ENCODE assay signal across 8 cellular contexts in the genomic region with DNA sequence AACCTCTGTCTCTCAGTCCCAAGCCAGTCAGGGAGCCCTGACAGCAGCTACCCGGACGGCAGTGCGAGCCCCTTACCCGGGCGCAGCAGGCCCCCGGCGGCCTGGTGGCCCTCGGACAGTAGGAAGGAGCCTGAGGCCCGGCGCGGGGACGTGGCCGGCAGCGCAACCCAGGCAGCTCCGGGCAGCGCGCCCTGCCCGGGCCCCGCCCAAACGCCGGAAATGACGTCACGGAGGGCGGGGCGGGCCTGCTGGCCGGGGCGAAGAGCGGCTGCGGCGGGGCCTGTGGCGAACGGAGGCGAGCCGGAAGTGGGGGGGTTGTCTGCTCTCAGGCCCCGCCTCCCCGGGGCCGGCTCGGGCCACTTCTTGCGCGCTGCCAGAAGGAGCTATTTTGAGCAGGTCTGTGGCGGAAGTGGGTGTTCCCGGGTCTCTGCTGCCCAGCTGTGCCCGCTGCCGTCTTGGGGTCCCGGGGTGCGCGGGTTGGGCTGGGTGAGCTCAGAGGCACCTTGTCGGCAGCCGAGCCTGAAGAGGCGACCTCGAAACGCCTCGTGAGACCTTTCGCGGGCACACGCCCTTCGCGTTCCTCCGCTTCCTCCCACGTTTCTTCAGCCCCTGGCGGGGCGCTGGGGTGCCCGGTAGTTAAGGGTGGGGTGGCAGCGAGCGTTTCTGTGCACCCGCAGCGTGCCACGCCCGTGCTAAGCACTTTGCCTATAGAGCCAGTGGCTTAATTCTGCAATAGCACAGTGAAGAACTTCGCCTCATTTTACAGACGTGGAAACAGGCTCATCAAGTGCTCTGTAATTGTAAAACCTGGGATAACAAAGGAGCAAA. TPM values are rescaled to one million over a fixed set of nuclear protein-coding genes. Genes with fewer than 3 reads are reported as not detected.
DNase-seq lines count a peak whose midpoint lies in the region; ATAC-seq and TF ChIP-seq lines count a peak whose summit lies in the region.

A gene (minus strand): TSS at position 193 of the 828 bp plus-strand sequence. CDS start 8,206 bp downstream, outside the sequence.

- peaks cover 32% of the 10 kb centered on the region for H3K4me1 Mint-ChIP-seq in CD8-positive, alpha-beta T cell (ENCODE audit: low read depth)

- peak within 1 kb of the TSS; percentile 91 for H3K4me3 Mint-ChIP-seq in CD8-positive, alpha-beta T cell

- H3K9me3 ChIP-seq in CD8-positive, alpha-beta T cell (ENCODE audit: low read length): no peaks in the 10 kb centered on the region

- peak; percentile 86 for ATAC-seq in CD8-positive, alpha-beta T cell
- peak; percentile 49 for ATAC-seq in GM19468 (IDR thresholded peaks at IDR 0.05; ENCODE audit: extremely low read depth, unreplicated experiment)

- H3K9me3 Mint-ChIP-seq in CD8-positive, alpha-beta T cell: no peaks in the 10 kb centered on the region

- peak; percentile 81 to 97 (median 92) for DNase-seq in CD8-positive, alpha-beta T cell
- peak; percentile 69 for DNase-seq in HS-5 (ENCODE audit: low read depth)
- DNase-seq in NK-92 (lab: John Stamatoyannopoulos, UW; ENCODE audit: unreplicated experiment): peak; percentile 32
- DNase-seq in activated CD8-positive, alpha-beta memory T cell treated with anti-CD3 and anti-CD28 coated beads for 1 hour (ENCODE audit: extremely low read depth in 1 of 2, low read depth in 1 of 2): peak; percentile 79 to 93
- peak; percentile 92 for DNase-seq in effector CD4-positive, alpha-beta T cell
- peak; percentile 93 to 94 for DNase-seq in lung microvascular endothelial cell (ENCODE audit: low read depth in 2 of 2)
- DNase-seq in stimulated activated CD4-positive, alpha-beta T cell treated with anti-CD3 and anti-CD28 coated beads, TNF-alpha, amount 100 ng/mL, for 4 hours (ENCODE audit: low read depth in 3 of 3): peak; percentile 86 to 92 (median 88)

- peaks cover 22% of the 10 kb centered on the region for H3K36me3 Mint-ChIP-seq in CD8-positive, alpha-beta T cell

- peaks cover 6% of the 10 kb centered on the region for H3K36me3 ChIP-seq in CD8-positive, alpha-beta T cell (ENCODE audit: insufficient read depth, low read length)

- POLR2A ChIA-PET in CD8-positive, alpha-beta T cell (lab: Charles Lee): interaction anchor here (0.9 to 2.4 kb wide), 6 partner anchors 10 to 60 kb away, joined by 3 to 10 read pairs (median 5); no protein-coding TSS in a partner anchor

- H3K27ac Mint-ChIP-seq in CD8-positive, alpha-beta T cell: peak within 1 kb of the TSS; percentile 95

- H3K27me3 Mint-ChIP-seq in CD8-positive, alpha-beta T cell (ENCODE audit: low read depth): no peaks in the 10 kb centered on the region

- H3K27me3 ChIP-seq in CD8-positive, alpha-beta T cell (ENCODE audit: insufficient read depth, low read length): no peaks in the 10 kb centered on the region

- peak within 1 kb of the TSS; percentile 95 for H3K4me3 ChIP-seq in CD8-positive, alpha-beta T cell (ENCODE audit: low read depth, low read length)

- CTCF ChIA-PET in CD8-positive, alpha-beta T cell (lab: Charles Lee): interaction anchor here (0.7 to 4.4 kb wide), 5 partner anchors 14 to 1348 kb away, joined by 3 to 58 read pairs (median 4); no protein-coding TSS in a partner anchor

- peak within 1 kb of the TSS; percentile 97 for H3K27ac ChIP-seq in CD8-positive, alpha-beta T cell (ENCODE audit: low read depth, low read length)

- no peak for TF ChIP-seq CTCF in CD8-positive, alpha-beta T cell (IDR thresholded peaks at IDR 0.05)

- H3K4me1 ChIP-seq in CD8-positive, alpha-beta T cell (ENCODE audit: insufficient read depth, low read length): peaks cover 26% of the 10 kb centered on the region

- intact Hi-C loops in CD8-positive, alpha-beta T cell (cut with DNase I, micrococcal nuclease): loop anchor here (1.0 to 5.0 kb wide), 6 partner anchors 10 to 242 kb away; a partner anchor contains a TSS

RNA-seq across cellular contexts. Expression of the gene that starts here (rescaled TPM):
- 1 to 10 TPM; 6.5 to 8.2 TPM for total RNA-seq in CD8-positive, alpha-beta T cell
- total RNA-seq in lung microvascular endothelial cell: 5.0 and 5.4 TPM in 2 replicates

Comparison
In these comparisons a context has a peak if more than half of its experiments do, and no peak if none do; other contexts are left out.
1. Peak in every context shown above with its lines: DNase-seq, ATAC-seq, H3K4me3 ChIP-seq and H3K27ac ChIP-seq.
2. DNase-seq: peak in every context shown above with its lines; median percentile 94 in lung microvascular endothelial cell; 92 in CD8-positive, alpha-beta T cell; 92 in effector CD4-positive, alpha-beta T cell; 88 in stimulated activated CD4-positive, alpha-beta T cell treated with anti-CD3 and anti-CD28 coated beads, TNF-alpha, amount 100 ng/mL, for 4 hours; 86 in activated CD8-positive, alpha-beta memory T cell treated with anti-CD3 and anti-CD28 coated beads for 1 hour; 69 in HS-5; 32 in NK-92.